In the genomic region with DNA sequence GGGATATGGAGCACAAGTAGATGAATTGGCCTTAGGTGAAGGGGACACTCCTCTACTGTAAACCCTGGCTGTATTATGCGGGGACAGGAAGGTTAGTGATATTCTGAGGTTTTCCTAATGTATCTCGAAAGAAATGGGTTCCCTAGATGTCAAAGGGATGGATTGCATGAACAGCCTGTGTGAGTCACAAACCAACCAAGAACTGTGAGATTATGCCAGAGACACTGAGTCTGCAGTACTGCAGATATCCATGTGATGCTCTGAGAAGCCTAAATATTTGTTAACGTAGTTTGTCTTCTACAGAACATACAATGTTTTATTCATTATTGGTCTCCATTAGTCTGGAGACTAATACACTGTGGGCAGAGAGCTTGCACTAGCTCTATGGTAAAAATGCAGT, we compare ENCODE assay signal across 13 cellular contexts.
"Had no signal": no experiment of that assay in that cellular context is flagged by ENCODE, and none has a peak within 500 bp of the region (broad histone marks: within the 10 kb centered on the region; RNA-seq: fewer than 3 reads in every experiment).

No MANE protein-coding gene starts in this region.

- DNase-seq: activated CD4-positive, alpha-beta T cell treated with anti-CD3 and anti-CD28 coated beads, Interleukin-2, amount 50 U/mL, for 4 hours; activated CD8-positive, alpha-beta memory T cell treated with anti-CD3 and anti-CD28 coated beads, Interleukin-2, amount 10 ng/mL, durations not matched to agents 7 days and 5 days; activated effector memory CD4-positive, alpha-beta T cell treated with anti-CD3 and anti-CD28 coated beads, Interleukin-2, amount 50 U/mL, for 16 hours; activated T-cell treated with anti-CD3 and anti-CD28 coated beads, Interleukin-2, amount 50 U/mL, for 24 hours; anterior cingulate cortex; stimulated activated CD4-positive, alpha-beta T cell treated with anti-CD3 and anti-CD28 coated beads, Interleukin-4, amount 100 ng/mL, for 1 hour; stimulated activated CD8-positive, alpha-beta memory T cell treated with anti-CD3 and anti-CD28 coated beads, Interleukin-4, amount 100 ng/mL, for 48 hours; stimulated activated naive CD8-positive, alpha-beta T cell treated with anti-CD3 and anti-CD28 coated beads, Interleukin-15, Interleukin-2, amounts not matched to agents 100 U/mL and 50 U/mL, for 24 hours; T-helper 2 cell had no signal

- H2AFZ ChIP-seq: hepatocyte had no signal

- H3K9me3 ChIP-seq: thoracic aorta had no signal

- H3K27ac ChIP-seq: esophagus muscularis mucosa, hepatocyte, thoracic aorta had no signal

- H3K4me3 Mint-ChIP-seq: activated CD8-positive, alpha-beta memory T cell treated with anti-CD3 and anti-CD28 coated beads, Interleukin-2, amount 10 ng/mL, durations not matched to agents 7 days and 5 days; activated T-cell treated with anti-CD3 and anti-CD28 coated beads, Interleukin-2, amount 50 U/mL, for 24 hours had no signal

- H3K4me3 ChIP-seq: esophagus muscularis mucosa, hepatocyte, thoracic aorta had no signal

- H3K79me2 ChIP-seq: hepatocyte had no signal

- H3K4me2 ChIP-seq: hepatocyte had no signal

- ATAC-seq: activated CD8-positive, alpha-beta memory T cell treated with anti-CD3 and anti-CD28 coated beads, Interleukin-2, amount 10 ng/mL, durations not matched to agents 7 days and 5 days; stimulated activated naive CD8-positive, alpha-beta T cell treated with anti-CD3 and anti-CD28 coated beads, Interleukin-15, Interleukin-2, amounts not matched to agents 100 U/mL and 50 U/mL, for 24 hours had no signal

- H3K36me3 ChIP-seq: esophagus muscularis mucosa, thoracic aorta had no signal

- H3K4me1 ChIP-seq: esophagus muscularis mucosa had no signal

- H3K27me3 Mint-ChIP-seq: activated CD8-positive, alpha-beta memory T cell treated with anti-CD3 and anti-CD28 coated beads, Interleukin-2, amount 10 ng/mL, durations not matched to agents 7 days and 5 days; activated T-cell treated with anti-CD3 and anti-CD28 coated beads, Interleukin-2, amount 50 U/mL, for 24 hours had no signal

- H3K27me3 ChIP-seq: esophagus muscularis mucosa, hepatocyte had no signal

- H3K27ac Mint-ChIP-seq: activated CD8-positive, alpha-beta memory T cell treated with anti-CD3 and anti-CD28 coated beads, Interleukin-2, amount 10 ng/mL, durations not matched to agents 7 days and 5 days; activated naive CD4-positive, alpha-beta T cell treated with anti-CD3 and anti-CD28 coated beads, Interleukin-2, amount 50 U/mL, for 72 hours; activated T-cell treated with anti-CD3 and anti-CD28 coated beads, Interleukin-2, amount 50 U/mL, for 24 hours had no signal
